Comparison of ENCODE assay signal across 15 cellular contexts in the genomic region with DNA sequence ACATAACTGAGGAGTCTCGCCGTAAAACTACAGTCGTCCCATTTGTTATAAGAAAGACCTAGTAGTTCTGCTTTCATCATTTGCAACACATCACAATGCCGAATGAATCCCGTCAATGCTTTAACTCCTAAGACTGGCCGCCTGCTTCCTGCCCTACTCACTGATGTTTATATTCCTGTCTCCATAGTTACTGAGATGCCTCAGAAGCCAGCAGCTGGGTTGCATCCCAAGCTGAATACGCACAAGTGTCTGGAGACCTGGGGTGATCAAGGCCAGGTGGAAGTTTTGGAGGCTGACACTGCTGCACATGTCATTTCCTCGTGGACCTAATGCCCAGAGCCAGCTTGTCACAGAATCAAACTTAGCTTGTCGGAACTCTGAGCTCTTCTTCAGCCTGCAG.
DNase-seq lines count a peak whose midpoint lies in the region; ATAC-seq, FAIRE-seq and TF ChIP-seq lines count a peak whose summit lies in the region.
"Had no signal": no experiment of that assay in that cellular context is flagged by ENCODE, and none has a peak within 500 bp of the region (broad histone marks: within the 10 kb centered on the region; RNA-seq: fewer than 3 reads in every experiment).

No MANE protein-coding gene starts in this region.

- H3K27me3 ChIP-seq in NT2/D1 (ENCODE audit: insufficient read depth, insufficient read length) (no peaks in the 10 kb centered on the region), lower lobe of right lung (ENCODE audit: low read depth) (no peaks in the 10 kb centered on the region), small intestine (ENCODE audit: control insufficient read depth in 2 of 2, insufficient read depth in 2 of 2, low read length in 2 of 2) (no peaks in the 10 kb centered on the region)
- H3K27me3 ChIP-seq: gastrocnemius medialis had no signal

- WGBS in small intestine, 3 donors = 57 to 82% (median 78%) methylated on average over 9 of the region's 9 CpGs

- H3K27ac ChIP-seq in lower lobe of right lung (no peak overlapping the region), small intestine (ENCODE audit: low read depth in 1 of 2, low read length in 1 of 2) (no peak overlapping the region)
- H3K27ac ChIP-seq: gastrocnemius medialis had no signal

- H3K4me3 ChIP-seq in NT2/D1 (ENCODE audit: insufficient read length, low read depth) = no peak overlapping the region
- no peak overlapping the region for H3K4me3 ChIP-seq in fibroblast of the aortic adventitia (ENCODE audit: low read depth, low read length)
- H3K4me3 ChIP-seq in lower lobe of right lung = no peak overlapping the region
- H3K4me3 ChIP-seq in small intestine (ENCODE audit: low read depth in 1 of 2, low read length in 2 of 2) = no peak overlapping the region
- H3K4me3 ChIP-seq: gastrocnemius medialis had no signal

- FAIRE-seq in small intestine (lab: Jason Lieb, UNC) = no peak
- FAIRE-seq: G401.6 had no signal

- H3K9ac ChIP-seq in NT2/D1 (ENCODE audit: insufficient read length, low read depth) = no peak overlapping the region

- ATAC-seq in lower lobe of right lung = peak; percentile 51 to 61
- no peak for ATAC-seq in HG02852 (IDR thresholded peaks at IDR 0.05; ENCODE audit: unreplicated experiment)
- ATAC-seq: gastrocnemius medialis had no signal

- no peaks in the 10 kb centered on the region for H3K36me3 ChIP-seq in NT2/D1 (ENCODE audit: insufficient read depth, insufficient read length, low read length)
- no peaks in the 10 kb centered on the region for H3K36me3 ChIP-seq in lower lobe of right lung
- H3K36me3 ChIP-seq in small intestine (ENCODE audit: control insufficient read depth in 2 of 2, insufficient read depth in 2 of 2, low read length in 2 of 2) = no peaks in the 10 kb centered on the region
- H3K36me3 ChIP-seq: gastrocnemius medialis had no signal

- peak; percentile 80 for DNase-seq in AG08395 (ENCODE audit: low spot score)
- peak; percentile 70 for DNase-seq in NT2/D1 (ENCODE audit: low read depth, low spot score)
- peak; percentile 66 for DNase-seq in fibroblast of the aortic adventitia (ENCODE audit: low read depth)
- no peak for DNase-seq in lower lobe of right lung
- no peak for DNase-seq in EL
- no peak for DNase-seq in T1000 (lab: John Stamatoyannopoulos, UW)
- no peak for DNase-seq in small intestine
- DNase-seq: activated CD4-positive, alpha-beta T cell treated with anti-CD3 and anti-CD28 coated beads, Interleukin-2, amount 50 U/mL, for 1 hour; activated gamma-delta T cell treated with Interleukin-2 at 50 U/mL for 16 hours; cerebellar nuclear complex; midbrain; NCI-H1105 treated with DMSO at 0.1 percent for 48 hours had no signal

- no peaks in the 10 kb centered on the region for H3K4me1 ChIP-seq in NT2/D1 (ENCODE audit: insufficient read depth, insufficient read length)
- peaks cover 7% of the 10 kb centered on the region for H3K4me1 ChIP-seq in lower lobe of right lung
- no peaks in the 10 kb centered on the region for H3K4me1 ChIP-seq in small intestine (ENCODE audit: control insufficient read depth in 2 of 2, insufficient read depth in 1 of 2, low read depth in 1 of 2, low read length in 1 of 2)

- peaks cover 8% of the 10 kb centered on the region for H3K9me3 ChIP-seq in NT2/D1 (ENCODE audit: insufficient read depth, low read length)
- no peaks in the 10 kb centered on the region for H3K9me3 ChIP-seq in lower lobe of right lung
- no peaks in the 10 kb centered on the region for H3K9me3 ChIP-seq in small intestine (ENCODE audit: control insufficient read depth, low read depth)
- H3K9me3 ChIP-seq: gastrocnemius medialis had no signal

- intact Hi-C loops in lower lobe of right lung (cut with DNase I) = no loop called here

- TF ChIP-seq CTCF in fibroblast of the aortic adventitia (IDR thresholded peaks at IDR 0.05; ENCODE audit: insufficient read depth, low read length) (no peak), lower lobe of right lung (IDR thresholded peaks at IDR 0.05) (no peak)

Comparison
In these comparisons a context has a peak if more than half of its experiments do, and no peak if none do; other contexts are left out.
1. DNase-seq: peak in AG08395 (single experiment), NT2/D1 (single experiment) and fibroblast of the aortic adventitia (single experiment); none in lower lobe of right lung (single experiment), EL (single experiment), T1000 (single experiment) and small intestine (single experiment).